In the genomic region with DNA sequence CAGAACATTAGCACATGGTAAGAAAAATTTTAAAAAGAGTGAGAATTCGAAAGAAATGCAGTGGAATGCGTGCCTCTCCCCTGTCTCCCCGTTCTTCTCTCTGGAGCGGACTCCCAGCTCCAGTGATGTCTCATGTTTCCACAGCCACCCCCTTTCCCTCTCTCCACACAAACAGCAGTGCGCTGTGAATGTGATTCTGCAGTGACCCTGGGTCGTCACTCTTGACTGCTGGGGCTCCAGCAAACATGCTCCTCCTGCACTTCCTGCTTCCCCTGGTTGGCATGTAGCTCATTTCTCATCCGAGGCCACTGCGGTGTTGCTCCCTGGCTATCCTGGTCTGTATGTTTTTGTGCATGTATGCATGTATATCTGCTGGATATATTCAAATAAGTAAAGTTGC, we compare ENCODE assay signal across 1 cellular context.
A peak's percentile ranks its signal among the peaks of the same experiment; 100 is the strongest.
TF ChIP-seq lines count a peak whose summit lies in the region.

No MANE protein-coding gene starts in this region.

TF ChIP-seq in HepG2, 621 proteins besides CTCF, POLR2A, EP300 and RAD21 (continued from another document):
- no peak for TF ChIP-seq GPBP1L1 (CRISPR knock-in tag; IDR thresholded peaks at IDR 0.05)
- TF ChIP-seq ZNF350 (CRISPR knock-in tag; IDR thresholded peaks at IDR 0.05; ENCODE audit: borderline replicate concordance, low read depth): 0 out of 2 replicates have a peak, but pooled peaks have one; percentile 37
- TF ChIP-seq ZNF552 (CRISPR knock-in tag; IDR thresholded peaks at IDR 0.05; ENCODE audit: borderline replicate concordance): no peak
- peak; percentile 68 for TF ChIP-seq FOXA3 (CRISPR knock-in tag; IDR thresholded peaks at IDR 0.05)
